In the genomic region with DNA sequence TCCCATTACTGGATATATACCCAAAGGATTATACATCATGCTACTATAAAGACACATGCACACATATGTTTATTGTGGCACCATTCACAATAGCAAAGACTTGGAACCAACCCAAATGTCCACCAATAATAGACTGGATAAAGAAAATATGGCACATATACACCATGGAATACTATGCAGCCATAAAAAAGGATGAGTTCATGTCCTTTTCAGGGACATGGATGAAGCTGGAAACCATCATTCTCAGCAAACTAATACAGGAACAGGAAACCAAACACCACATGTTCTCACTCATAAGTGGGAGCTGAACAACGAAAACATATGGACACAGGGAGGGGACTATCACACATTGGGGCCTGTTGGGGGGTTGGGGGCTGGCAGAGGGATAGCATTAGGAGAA, we compare ENCODE assay signal across 4 cellular contexts. TPM values are rescaled to one million over a fixed set of nuclear protein-coding genes. Genes with fewer than 3 reads are reported as not detected.
"Had no signal": no experiment of that assay in that cellular context is flagged by ENCODE, and none has a peak within 500 bp of the region (broad histone marks: within the 10 kb centered on the region; RNA-seq: fewer than 3 reads in every experiment).

No MANE protein-coding gene starts in this region.

RNA-seq across cellular contexts. Expression of a gene that starts 3.2 kb away (rescaled TPM):
- total RNA-seq: HT1080 had no signal
- polyA plus RNA-seq: IgD-negative memory B cell, K562 had no signal

RNA-seq across cellular contexts. Expression of a gene that starts 27.7 kb away (rescaled TPM):
- total RNA-seq: HT1080, IMR-90 had no signal
- polyA plus RNA-seq: IgD-negative memory B cell, IMR-90, K562 had no signal

RNA-seq across cellular contexts. Expression of a gene that starts 47.7 kb away (rescaled TPM):
- total RNA-seq: HT1080, IMR-90, K562 had no signal
- polyA plus RNA-seq: IgD-negative memory B cell, IMR-90, K562 had no signal
